20 cellular contexts compared by ENCODE assay signal in genomic region chr13:59346861-59347470, GRCh38.
A peak's percentile ranks its signal among the peaks of the same experiment; 100 is the strongest.
DNase-seq lines count a peak whose midpoint lies in the region; ATAC-seq, FAIRE-seq and TF ChIP-seq lines count a peak whose summit lies in the region.
"Had no signal": no experiment of that assay in that cellular context is flagged by ENCODE, and none has a peak within 500 bp of the region (broad histone marks: within the 10 kb centered on the region; RNA-seq: fewer than 3 reads in every experiment).

No MANE protein-coding gene starts in this region.

- H3K9ac ChIP-seq in endodermal cell (ENCODE audit: extremely low read depth, low read length, poor library complexity, severe bottlenecking), result no peak overlapping the region

- H3K4me1 ChIP-seq in endodermal cell (ENCODE audit: control insufficient read depth, insufficient read depth, low read length), result peaks cover 10% of the 10 kb centered on the region

- no peak for ATAC-seq in HG03460 (IDR thresholded peaks at IDR 0.05; ENCODE audit: unreplicated experiment)

- DNase-seq in HT1080 (ENCODE audit: low read depth) (peak; percentile 11), endodermal cell (no peak), NCI-H2107 treated with DMSO at 0.1 percent for 48 hours (lab: John Stamatoyannopoulos, UW; ENCODE audit: unreplicated experiment) (no peak), HTR-8/SVneo (ENCODE audit: insufficient read length, low spot score) (no peak), activated gamma-delta T cell (lab: John Stamatoyannopoulos, UW) (no peak)
- DNase-seq: DND-41, H7, Kasumi-1, MM.1S, NCI-H1092, NCI-H2081, NCI-H774, OCI-M1, Right ventricle myocardium superior had no signal

- no peaks in the 10 kb centered on the region for H3K9me3 ChIP-seq in endodermal cell (ENCODE audit: control insufficient read depth, low read length)

- peak overlapping the region; percentile 36 for H3K27ac Mint-ChIP-seq in endodermal cell
- peak overlapping the region; percentile 86 to 96 (median 95) for H3K27ac Mint-ChIP-seq in nephron
- H3K27ac Mint-ChIP-seq: IgD-negative memory B cell had no signal

- WGBS in endodermal cell (ENCODE audit: insufficient coverage in 1 of 2, insufficient read length in 1 of 2), 2 experiments, result 100% methylated on average over 2 of the region's 5 CpGs; no CpG with 5 or more reads in 1 of the 2 experiments

- H3K27me3 ChIP-seq in endodermal cell (ENCODE audit: control insufficient read depth, insufficient read depth, low read length, poor library complexity, severe bottlenecking), result no peaks in the 10 kb centered on the region

- H3K36me3 Mint-ChIP-seq in endodermal cell (ENCODE audit: low read depth) (no peaks in the 10 kb centered on the region), nephron (ENCODE audit: low read depth) (no peaks in the 10 kb centered on the region)
- H3K36me3 Mint-ChIP-seq: IgD-negative memory B cell had no signal

- H3K4me3 Mint-ChIP-seq in endodermal cell (no peak overlapping the region), nephron (peak overlapping the region in 2 of 3 experiments; percentile 27 to 42)
- H3K4me3 Mint-ChIP-seq: IgD-negative memory B cell had no signal

- TF ChIP-seq CTCF in endodermal cell (conservative IDR thresholded peaks at IDR 0.05) (no peak), nephron (IDR thresholded peaks at IDR 0.05; ENCODE audit: unreplicated experiment in 3 of 3) (no peak)

- H3K27me3 Mint-ChIP-seq in endodermal cell (ENCODE audit: insufficient read depth), result no peaks in the 10 kb centered on the region
- no peaks in the 10 kb centered on the region for H3K27me3 Mint-ChIP-seq in nephron (ENCODE audit: low read depth)
- H3K27me3 Mint-ChIP-seq: IgD-negative memory B cell had no signal

- no peaks in the 10 kb centered on the region for H3K9me3 Mint-ChIP-seq in endodermal cell
- no peaks in the 10 kb centered on the region for H3K9me3 Mint-ChIP-seq in nephron
- H3K9me3 Mint-ChIP-seq: IgD-negative memory B cell had no signal

- H3K27ac ChIP-seq in endodermal cell (ENCODE audit: low read depth, low read length), result no peak overlapping the region
- H3K27ac ChIP-seq: HL-60, SK-N-MC had no signal

- H3K4me1 Mint-ChIP-seq in endodermal cell (peaks cover 38% of the 10 kb centered on the region), nephron (peaks cover 83% of the 10 kb centered on the region)
- H3K4me1 Mint-ChIP-seq: IgD-negative memory B cell had no signal

- FAIRE-seq in TTC549 (lab: Jason Lieb, UNC) (peak; percentile 84), HTR-8/SVneo (lab: Jason Lieb, UNC) (no peak)

- H3K36me3 ChIP-seq in endodermal cell (ENCODE audit: control insufficient read depth, insufficient read depth, low read length), result no peaks in the 10 kb centered on the region

- no peak overlapping the region for H3K4me3 ChIP-seq in endodermal cell (ENCODE audit: low read length)
- H3K4me3 ChIP-seq: SK-N-MC had no signal
